Comparison of ENCODE assay signal across 20 cellular contexts in the genomic region with DNA sequence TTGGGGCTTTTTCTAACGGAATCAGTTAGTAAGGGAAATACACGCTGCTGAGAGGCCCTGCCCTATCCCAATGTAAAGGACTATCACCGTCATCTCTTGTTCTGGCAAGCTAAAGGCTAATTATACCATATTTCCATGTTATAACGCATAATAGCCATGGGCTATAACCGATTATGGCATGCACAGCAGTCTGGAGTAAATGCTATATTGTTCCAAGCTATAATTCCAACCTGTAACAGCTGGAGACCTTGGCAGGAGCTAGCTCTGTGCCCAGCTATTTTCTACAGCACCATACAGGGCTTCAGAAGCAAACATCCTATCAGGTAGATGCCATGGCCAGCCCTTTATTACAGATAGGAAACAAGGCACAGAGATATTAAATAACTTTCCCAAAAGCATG. TPM values are rescaled to one million over a fixed set of nuclear protein-coding genes. Genes with fewer than 3 reads are reported as not detected.
DNase-seq lines count a peak whose midpoint lies in the region; FAIRE-seq and TF ChIP-seq lines count a peak whose summit lies in the region.
"Had no signal": no experiment of that assay in that cellular context is flagged by ENCODE, and none has a peak within 500 bp of the region (broad histone marks: within the 10 kb centered on the region; RNA-seq: fewer than 3 reads in every experiment).

No MANE protein-coding gene starts in this region.

- H3K4me1 ChIP-seq in BLaER1 (peaks cover 93% of the 10 kb centered on the region), esophagus muscularis mucosa (peaks cover 29 to 68% (median 54%) of the 10 kb centered on the region in 4 donors)

- no peak for FAIRE-seq in HTR-8/SVneo (lab: Jason Lieb, UNC)
- FAIRE-seq: GM18507 had no signal

- peak overlapping the region; percentile 75 for H3K9ac ChIP-seq in BLaER1

- peak overlapping the region; percentile 85 for H3K4me2 ChIP-seq in BLaER1
- H3K4me2 ChIP-seq: smooth muscle cell had no signal

- no peak for TF ChIP-seq CTCF in esophagus muscularis mucosa (IDR thresholded peaks at IDR 0.05)
- TF ChIP-seq CTCF in lower leg skin (IDR thresholded peaks at IDR 0.05) = no peak

- no peak for TF ChIP-seq POLR2A in esophagus muscularis mucosa (IDR thresholded peaks at IDR 0.05; ENCODE audit: low read depth)
- TF ChIP-seq POLR2A in lower leg skin (IDR thresholded peaks at IDR 0.05) = no peak

- H3K36me3 ChIP-seq in BLaER1 = peaks cover 74% of the 10 kb centered on the region
- H3K36me3 ChIP-seq in esophagus muscularis mucosa = no peaks in the 10 kb centered on the region
- H3K36me3 ChIP-seq: gastroesophageal sphincter, lower lobe of right lung, thyroid gland had no signal

- H4K20me1 ChIP-seq in BLaER1 = peaks cover 99% of the 10 kb centered on the region

- no peaks in the 10 kb centered on the region for H3K27me3 ChIP-seq in BLaER1
- H3K27me3 ChIP-seq in esophagus muscularis mucosa = peaks cover 0 to 4% (median 0%) of the 10 kb centered on the region in 4 donors
- H3K27me3 ChIP-seq: thyroid gland had no signal

- H3K4me3 ChIP-seq in BLaER1 (no peak overlapping the region), esophagus muscularis mucosa (no peak overlapping the region), skin epidermis (no peak overlapping the region), lower leg skin (ENCODE audit: low read depth, poor library complexity, severe bottlenecking) (no peak overlapping the region)
- H3K4me3 ChIP-seq: gastroesophageal sphincter, lower lobe of right lung, smooth muscle cell, thyroid gland had no signal

- intact Hi-C loops in esophagus muscularis mucosa (cut with DNase I) (no loop called here), lower leg skin (cut with DNase I; ENCODE audit: low total_unique reads) (no loop called here)

- H3K27ac ChIP-seq in BLaER1 (peak overlapping the region; percentile 90), esophagus muscularis mucosa (replicated peaks in 1 of 4) (peak overlapping the region in 3 of 4 donors; percentile 41 to 57 (median 51)), skin epidermis (peak overlapping the region in 12 of 21 experiments; percentile 14 to 74 (median 61))
- H3K27ac ChIP-seq: lower lobe of right lung had no signal

- TF ChIP-seq EP300 in esophagus muscularis mucosa (IDR thresholded peaks at IDR 0.05) = no peak

- H3K9me3 ChIP-seq in BLaER1 = peaks cover 15% of the 10 kb centered on the region
- no peaks in the 10 kb centered on the region for H3K9me3 ChIP-seq in esophagus muscularis mucosa
- H3K9me3 ChIP-seq: gastroesophageal sphincter, lower lobe of right lung, thyroid gland had no signal

- DNase-seq in NCI-H526 (lab: John Stamatoyannopoulos, UW) (peak; percentile 85 to 91), esophagus muscularis mucosa (ENCODE audit: extremely low spot score) (no peak), hippocampal formation (lab: John Stamatoyannopoulos, UW) (no peak), Ammon's horn (ENCODE audit: low spot score) (no peak), lower leg skin (ENCODE audit: low spot score in 2 of 2) (no peak), HTR-8/SVneo (ENCODE audit: insufficient read length, low spot score) (no peak)
- DNase-seq: activated CD4-positive, alpha-beta T cell treated with anti-CD3 and anti-CD28 coated beads, Interleukin-2, amount 10 ng/mL, durations not matched to agents 7 days and 5 days; CD8-positive, alpha-beta memory T cell; DMS79 treated with DMSO at 0.1 percent for 48 hours; GOT3; lower lobe of right lung; naive thymus-derived CD4-positive, alpha-beta T cell; NCI-H1930; stimulated activated CD8-positive, alpha-beta memory T cell treated with anti-CD3 and anti-CD28 coated beads, Interleukin-4, amount 100 ng/mL, for 48 hours; thyroid gland had no signal

- 94% methylated on average over 5 of the region's 5 CpGs for WGBS in esophagus muscularis mucosa
- WGBS in lower leg skin, 2 donors = 60 to 61% methylated on average over 5 of the region's 5 CpGs

RNA-seq across cellular contexts. Expression of gene SYNE3, which starts 26.3 kb away (rescaled TPM):
- total RNA-seq in esophagus muscularis mucosa (10 to 100 TPM; 14.4 to 18.7 (median 16.6) TPM), lower leg skin (10 to 100 TPM; 13.8 to 26.2 (median 15.2) TPM)

RNA-seq across cellular contexts. Expression of gene GLRX5, which starts 44.7 kb away (rescaled TPM):
- total RNA-seq in esophagus muscularis mucosa (10 to 100 TPM; 34.3 to 51.5 (median 43.5) TPM), lower leg skin (10 to 100 TPM; 26.4 to 34.6 (median 33.9) TPM)

Comparison
In these comparisons a context has a peak if more than half of its experiments do, and no peak if none do; other contexts are left out.
1. DNase-seq: peak in NCI-H526 (2 of 2); none in esophagus muscularis mucosa (single experiment), hippocampal formation (0 of 2), Ammon's horn (single experiment), lower leg skin (0 of 2) and HTR-8/SVneo (single experiment).
2. Peak in every context shown above with its lines, with median percentiles within 50 percentile points of each other: H3K27ac ChIP-seq.